ENCODE assay signal across 10 cellular contexts in genomic region chr6:42339991-42340401, GRCh38.
A peak's percentile ranks its signal among the peaks of the same experiment; 100 is the strongest.
DNase-seq lines count a peak whose midpoint lies in the region; ATAC-seq and TF ChIP-seq lines count a peak whose summit lies in the region.
"Had no signal": no experiment of that assay in that cellular context is flagged by ENCODE, and none has a peak within 500 bp of the region (broad histone marks: within the 10 kb centered on the region; RNA-seq: fewer than 3 reads in every experiment).

No MANE protein-coding gene starts in this region.

- H3K9me3 ChIP-seq in lower lobe of right lung: no peaks in the 10 kb centered on the region
- no peaks in the 10 kb centered on the region for H3K9me3 ChIP-seq in MG63
- H3K9me3 ChIP-seq: BLaER1 treated with 17β-estradiol and CSF1 and Interleukin-3, amounts not matched to agents 10 nM and 100 nM had no signal

- no peak for DNase-seq in natural killer cell treated with Interleukin-12 subunit alpha and Interleukin-12 subunit beta and Interleukin-15 and Interleukin-18, amount 100 ng/mL, for 72 hours (ENCODE audit: low spot score)
- DNase-seq in natural killer cell (no peak), lower lobe of right lung (no peak), MG63 (no peak), ecto neural progenitor cell (ENCODE audit: low spot score) (no peak)
- DNase-seq: NCI-H2227 treated with DMSO at 0.1 percent for 48 hours had no signal

- peaks cover 60 to 70% of the 10 kb centered on the region in 2 donors for H3K4me1 Mint-ChIP-seq in natural killer cell treated with Interleukin-12 subunit alpha and Interleukin-12 subunit beta and Interleukin-15 and Interleukin-18, amount 100 ng/mL, for 72 hours (ENCODE audit: low read depth in 2 of 2)
- H3K4me1 Mint-ChIP-seq in natural killer cell: peaks cover 36 to 60% of the 10 kb centered on the region in 2 donors
- peaks cover 50% of the 10 kb centered on the region for H3K4me1 Mint-ChIP-seq in activated naive CD8-positive, alpha-beta T cell (ENCODE audit: low read depth)

- H3K36me3 Mint-ChIP-seq in natural killer cell treated with Interleukin-12 subunit alpha and Interleukin-12 subunit beta and Interleukin-15 and Interleukin-18, amount 100 ng/mL, for 72 hours: peaks cover 6% of the 10 kb centered on the region
- H3K36me3 Mint-ChIP-seq in natural killer cell: no peaks in the 10 kb centered on the region
- peaks cover 5% of the 10 kb centered on the region for H3K36me3 Mint-ChIP-seq in activated naive CD8-positive, alpha-beta T cell

- no peak overlapping the region for H3K4me3 ChIP-seq in lower lobe of right lung
- H3K4me3 ChIP-seq in MG63: no peak overlapping the region
- H3K4me3 ChIP-seq: BLaER1 treated with 17β-estradiol and CSF1 and Interleukin-3, amounts not matched to agents 10 nM and 100 nM had no signal

- no peaks in the 10 kb centered on the region for H3K36me3 ChIP-seq in lower lobe of right lung
- no peaks in the 10 kb centered on the region for H3K36me3 ChIP-seq in MG63

- H3K4me3 Mint-ChIP-seq in natural killer cell treated with Interleukin-12 subunit alpha and Interleukin-12 subunit beta and Interleukin-15 and Interleukin-18, amount 100 ng/mL, for 72 hours: peak overlapping the region; percentile 36
- H3K4me3 Mint-ChIP-seq in natural killer cell: no peak overlapping the region
- peak overlapping the region; percentile 60 for H3K4me3 Mint-ChIP-seq in activated naive CD8-positive, alpha-beta T cell

- no peaks in the 10 kb centered on the region for H3K27me3 Mint-ChIP-seq in natural killer cell treated with Interleukin-12 subunit alpha and Interleukin-12 subunit beta and Interleukin-15 and Interleukin-18, amount 100 ng/mL, for 72 hours
- no peaks in the 10 kb centered on the region for H3K27me3 Mint-ChIP-seq in natural killer cell (ENCODE audit: low read depth in 2 of 2)
- no peaks in the 10 kb centered on the region for H3K27me3 Mint-ChIP-seq in activated naive CD8-positive, alpha-beta T cell

- H3K27me3 ChIP-seq in lower lobe of right lung (ENCODE audit: low read depth) (no peaks in the 10 kb centered on the region), MG63 (no peaks in the 10 kb centered on the region)
- H3K27me3 ChIP-seq: BLaER1 treated with 17β-estradiol and CSF1 and Interleukin-3, amounts not matched to agents 10 nM and 100 nM had no signal

- no peak overlapping the region for H3K27ac ChIP-seq in lower lobe of right lung
- H3K27ac ChIP-seq: BLaER1 treated with 17β-estradiol and CSF1 and Interleukin-3, amounts not matched to agents 10 nM and 100 nM had no signal

- no peaks in the 10 kb centered on the region for H3K9me3 Mint-ChIP-seq in natural killer cell treated with Interleukin-12 subunit alpha and Interleukin-12 subunit beta and Interleukin-15 and Interleukin-18, amount 100 ng/mL, for 72 hours
- H3K9me3 Mint-ChIP-seq in natural killer cell: no peaks in the 10 kb centered on the region
- H3K9me3 Mint-ChIP-seq in activated naive CD8-positive, alpha-beta T cell (ENCODE audit: low read depth): no peaks in the 10 kb centered on the region

- TF ChIP-seq CTCF in natural killer cell (IDR thresholded peaks at IDR 0.05) (no peak), lower lobe of right lung (IDR thresholded peaks at IDR 0.05) (no peak)

- peak overlapping the region; percentile 15 to 47 for H3K27ac Mint-ChIP-seq in natural killer cell treated with Interleukin-12 subunit alpha and Interleukin-12 subunit beta and Interleukin-15 and Interleukin-18, amount 100 ng/mL, for 72 hours
- H3K27ac Mint-ChIP-seq in natural killer cell: no peak overlapping the region
- H3K27ac Mint-ChIP-seq in activated naive CD8-positive, alpha-beta T cell: peak overlapping the region; percentile 92

- intact Hi-C loops in natural killer cell (cut with micrococcal nuclease): no loop called here
- intact Hi-C loops in lower lobe of right lung (cut with DNase I): no loop called here

- ATAC-seq in natural killer cell treated with Interleukin-12 subunit alpha and Interleukin-12 subunit beta and Interleukin-15 and Interleukin-18, amount 100 ng/mL, for 72 hours: peak; percentile 88 to 96
- ATAC-seq in natural killer cell (no peak), HG03432 (IDR thresholded peaks at IDR 0.05; ENCODE audit: unreplicated experiment) (peak; percentile 77), lower lobe of right lung (no peak), GM21367 (IDR thresholded peaks at IDR 0.05; ENCODE audit: unreplicated experiment) (no peak)

- no peaks in the 10 kb centered on the region for H3K4me1 ChIP-seq in lower lobe of right lung
- H3K4me1 ChIP-seq: BLaER1 treated with 17β-estradiol and CSF1 and Interleukin-3, amounts not matched to agents 10 nM and 100 nM had no signal

Comparison
In these comparisons a context has a peak if more than half of its experiments do, and no peak if none do; other contexts are left out.
1. ATAC-seq: peak in natural killer cell treated with Interleukin-12 subunit alpha and Interleukin-12 subunit beta and Interleukin-15 and Interleukin-18, amount 100 ng/mL, for 72 hours (2 of 2) and HG03432 (single experiment); none in natural killer cell (0 of 3), lower lobe of right lung (0 of 2) and GM21367 (single experiment).
2. H3K27ac Mint-ChIP-seq: peak in natural killer cell treated with Interleukin-12 subunit alpha and Interleukin-12 subunit beta and Interleukin-15 and Interleukin-18, amount 100 ng/mL, for 72 hours (2 of 2) and activated naive CD8-positive, alpha-beta T cell (single experiment); none in natural killer cell (0 of 2).